ENCODE assay signal across 19 cellular contexts in genomic region chr7:106553446-106553836, GRCh38.
DNase-seq lines count a peak whose midpoint lies in the region; ATAC-seq, FAIRE-seq and TF ChIP-seq lines count a peak whose summit lies in the region.
"Had no signal": no experiment of that assay in that cellular context is flagged by ENCODE, and none has a peak within 500 bp of the region (broad histone marks: within the 10 kb centered on the region; RNA-seq: fewer than 3 reads in every experiment).

No MANE protein-coding gene starts in this region.

- H3K27me3 ChIP-seq in DOHH2 (ENCODE audit: control insufficient read depth, low read length): no peaks in the 10 kb centered on the region
- H3K27me3 ChIP-seq: Peyer's patch had no signal

- H3K4me1 Mint-ChIP-seq in activated B cell treated with CpG ODN at 0.5 μM for 24 hours: peaks cover 39% of the 10 kb centered on the region
- no peaks in the 10 kb centered on the region for H3K4me1 Mint-ChIP-seq in activated T-helper 2 cell treated with anti-CD3 and anti-CD28 coated beads, Interferon-gamma antibody, Interleukin-2, Interleukin-4, amounts not matched to agents 10 μg/mL and 5 μg/mL and 100 μg/mL, durations not matched to agents 14 hours and 24 hours and 36 hours (ENCODE audit: low read depth)
- H3K4me1 Mint-ChIP-seq: CD8-positive, alpha-beta memory T cell; GM23338; T-helper 17 cell had no signal

- H3K27ac ChIP-seq in DOHH2 (ENCODE audit: low read depth, low read length): peak overlapping the region; percentile 44
- H3K27ac ChIP-seq: KMS-11, Peyer's patch had no signal

- H3K9me3 ChIP-seq in DOHH2 (ENCODE audit: control insufficient read depth, insufficient read depth, low read length): no peaks in the 10 kb centered on the region
- H3K9me3 ChIP-seq: HAP-1, Peyer's patch had no signal

- intact Hi-C loops in activated B cell treated with CpG ODN at 0.5 μM for 24 hours (cut with micrococcal nuclease): loop anchor here (2.0 to 5.0 kb wide), 2 partner anchors 314 to 615 kb away; partner anchors contain the start of genes HBP1 and PIK3CG
- intact Hi-C loops in activated T-helper 2 cell treated with anti-CD3 and anti-CD28 coated beads, Interferon-gamma antibody, Interleukin-2, Interleukin-4, amounts not matched to agents 10 μg/mL and 5 μg/mL and 100 μg/mL, durations not matched to agents 14 hours and 24 hours and 36 hours (cut with micrococcal nuclease): no loop called here

- POLR2A ChIA-PET in activated B cell treated with CpG ODN at 0.5 μM for 24 hours (lab: Charles Lee): interaction anchor here (0.6 to 1.9 kb wide), 3 partner anchors 106 to 215 kb away, joined by 3 to 6 read pairs (median 3); no protein-coding TSS in a partner anchor

- no peaks in the 10 kb centered on the region for H3K9me3 Mint-ChIP-seq in activated B cell treated with CpG ODN at 0.5 μM for 24 hours
- peaks cover 17% of the 10 kb centered on the region for H3K9me3 Mint-ChIP-seq in activated T-helper 2 cell treated with anti-CD3 and anti-CD28 coated beads, Interferon-gamma antibody, Interleukin-2, Interleukin-4, amounts not matched to agents 10 μg/mL and 5 μg/mL and 100 μg/mL, durations not matched to agents 14 hours and 24 hours and 36 hours

- DNase-seq in MV-4-11 (lab: John Stamatoyannopoulos, UW) (peak; percentile 37), activated B cell treated with CpG ODN at 0.5 μM for 24 hours (no peak), urothelium cell line (ENCODE audit: low spot score) (no peak)
- no peak for DNase-seq in stimulated activated CD4-positive, alpha-beta T cell treated with anti-CD3 and anti-CD28 coated beads, Interleukin-2, amount 100 ng/mL, for 24 hours
- no peak for DNase-seq in activated T-helper 2 cell treated with anti-CD3 and anti-CD28 coated beads, Interferon-gamma antibody, Interleukin-2, Interleukin-4, amounts not matched to agents 10 μg/mL and 5 μg/mL and 100 μg/mL, durations not matched to agents 14 hours and 24 hours and 36 hours (ENCODE audit: low spot score)
- DNase-seq: CD8-positive, alpha-beta memory T cell; GDM1; NCI-H1092; NCI-H1436; NCI-H1930; NCI-H2227 treated with DMSO at 0.1 percent for 48 hours; NCI-H510A; Peyer's patch; T-helper 17 cell had no signal

- peak overlapping the region; percentile 53 for H3K4me2 ChIP-seq in DOHH2 (ENCODE audit: low read length)
- H3K4me2 ChIP-seq: GM23338, KMS-11 had no signal

- H3K27me3 Mint-ChIP-seq in activated B cell treated with CpG ODN at 0.5 μM for 24 hours: no peaks in the 10 kb centered on the region
- peaks cover 12% of the 10 kb centered on the region for H3K27me3 Mint-ChIP-seq in activated T-helper 2 cell treated with anti-CD3 and anti-CD28 coated beads, Interferon-gamma antibody, Interleukin-2, Interleukin-4, amounts not matched to agents 10 μg/mL and 5 μg/mL and 100 μg/mL, durations not matched to agents 14 hours and 24 hours and 36 hours (ENCODE audit: low read depth)
- H3K27me3 Mint-ChIP-seq: T-helper 17 cell had no signal

- H3K4me3 ChIP-seq in DOHH2 (ENCODE audit: low read length): peak overlapping the region; percentile 33
- H3K4me3 ChIP-seq: GM23338, HAP-1, Peyer's patch had no signal

- H3K79me2 ChIP-seq in DOHH2 (ENCODE audit: control insufficient read depth, low read length): no peaks in the 10 kb centered on the region

- H4K20me1 ChIP-seq in DOHH2 (ENCODE audit: control insufficient read depth, insufficient read depth, low read depth, low read length): no peaks in the 10 kb centered on the region

- TF ChIP-seq CTCF in DOHH2 (IDR thresholded peaks at IDR 0.05; ENCODE audit: low read depth, low read length, poor library complexity, severe bottlenecking) (no peak), activated B cell treated with CpG ODN at 0.5 μM for 24 hours (IDR thresholded peaks at IDR 0.05) (no peak)

- no peak for ATAC-seq in activated B cell treated with CpG ODN at 0.5 μM for 24 hours (ENCODE audit: low read depth)
- no peak for ATAC-seq in HG02588 (IDR thresholded peaks at IDR 0.05; ENCODE audit: unreplicated experiment)
- ATAC-seq: GM23338 had no signal

- no peaks in the 10 kb centered on the region for H3K9me2 ChIP-seq in DOHH2 (replicated peaks; ENCODE audit: control insufficient read depth, low read length)

- no peaks in the 10 kb centered on the region for H3K36me3 ChIP-seq in DOHH2 (ENCODE audit: control insufficient read depth, low read length)
- H3K36me3 ChIP-seq: HAP-1, Peyer's patch had no signal

- peaks cover 25% of the 10 kb centered on the region for H3K4me1 ChIP-seq in DOHH2 (ENCODE audit: control insufficient read depth, low read length)
- H3K4me1 ChIP-seq: HAP-1 had no signal

- CTCF ChIA-PET in activated B cell treated with CpG ODN at 0.5 μM for 24 hours (lab: Charles Lee): interaction anchor here (1.2 to 1.3 kb wide), 2 partner anchors 11 to 183 kb away, joined by 3 to 4 read pairs; no protein-coding TSS in a partner anchor

- H3K4me3 Mint-ChIP-seq in activated B cell treated with CpG ODN at 0.5 μM for 24 hours: no peak overlapping the region
- H3K4me3 Mint-ChIP-seq in activated T-helper 2 cell treated with anti-CD3 and anti-CD28 coated beads, Interferon-gamma antibody, Interleukin-2, Interleukin-4, amounts not matched to agents 10 μg/mL and 5 μg/mL and 100 μg/mL, durations not matched to agents 14 hours and 24 hours and 36 hours (ENCODE audit: low read depth): no peak overlapping the region
- H3K4me3 Mint-ChIP-seq: CD8-positive, alpha-beta memory T cell; GM23338; T-helper 17 cell had no signal

- 0 out of 2 replicates have a peak, but pooled peaks cover 5% of the 10 kb centered on the region for H3F3A ChIP-seq in DOHH2 (ENCODE audit: control insufficient read depth, insufficient read depth)

- H3K27ac Mint-ChIP-seq in activated B cell treated with CpG ODN at 0.5 μM for 24 hours: peak overlapping the region; percentile 89
- no peak overlapping the region for H3K27ac Mint-ChIP-seq in activated T-helper 2 cell treated with anti-CD3 and anti-CD28 coated beads, Interferon-gamma antibody, Interleukin-2, Interleukin-4, amounts not matched to agents 10 μg/mL and 5 μg/mL and 100 μg/mL, durations not matched to agents 14 hours and 24 hours and 36 hours
- H3K27ac Mint-ChIP-seq: CD8-positive, alpha-beta memory T cell; GM23338; T-helper 17 cell had no signal

- H3K36me3 Mint-ChIP-seq in activated B cell treated with CpG ODN at 0.5 μM for 24 hours (ENCODE audit: low read depth): no peaks in the 10 kb centered on the region
- H3K36me3 Mint-ChIP-seq in activated T-helper 2 cell treated with anti-CD3 and anti-CD28 coated beads, Interferon-gamma antibody, Interleukin-2, Interleukin-4, amounts not matched to agents 10 μg/mL and 5 μg/mL and 100 μg/mL, durations not matched to agents 14 hours and 24 hours and 36 hours (ENCODE audit: low read depth): no peaks in the 10 kb centered on the region

- peak; percentile 5 for FAIRE-seq in urothelium cell line (lab: Jason Lieb, UNC)
